Comparison of ENCODE assay signal across 16 cellular contexts in genomic region chr5:3118321-3118720, GRCh38.
"Had no signal": no experiment of that assay in that cellular context is flagged by ENCODE, and none has a peak within 500 bp of the region (broad histone marks: within the 10 kb centered on the region; RNA-seq: fewer than 3 reads in every experiment).

No MANE protein-coding gene starts in this region.

- H3K9me3 Mint-ChIP-seq: activated CD8-positive, alpha-beta T cell treated with anti-CD3 and anti-CD28 coated beads for 36 hours; stimulated activated naive CD8-positive, alpha-beta T cell treated with anti-CD3 and anti-CD28 coated beads, Interleukin-15, amount 100 ng/mL, for 72 hours had no signal

- H3K9me3 ChIP-seq: thoracic aorta had no signal

- H3K4me3 Mint-ChIP-seq: activated CD4-positive, alpha-beta T cell treated with anti-CD3 and anti-CD28 coated beads for 36 hours; activated CD8-positive, alpha-beta T cell treated with anti-CD3 and anti-CD28 coated beads for 36 hours; effector memory CD8-positive, alpha-beta T cell; natural killer cell; stimulated activated naive CD8-positive, alpha-beta T cell treated with anti-CD3 and anti-CD28 coated beads, Interleukin-15, amount 100 ng/mL, for 72 hours; T-cell had no signal

- H3K4me1 Mint-ChIP-seq: natural killer cell; stimulated activated naive CD8-positive, alpha-beta T cell treated with anti-CD3 and anti-CD28 coated beads, Interleukin-15, amount 100 ng/mL, for 72 hours; T-cell had no signal

- H3K36me3 Mint-ChIP-seq: T-cell had no signal

- H3K36me3 ChIP-seq: thoracic aorta had no signal

- DNase-seq: activated CD4-positive, alpha-beta T cell treated with anti-CD3 and anti-CD28 coated beads for 36 hours; activated CD8-positive, alpha-beta memory T cell treated with anti-CD3 and anti-CD28 coated beads, Interleukin-2, amount 50 U/mL, for 48 hours; activated CD8-positive, alpha-beta T cell treated with anti-CD3 and anti-CD28 coated beads for 36 hours; activated naive CD4-positive, alpha-beta T cell; central memory CD4-positive, alpha-beta T cell; cortex of kidney; effector memory CD8-positive, alpha-beta T cell; left colon; natural killer cell; stimulated activated CD4-positive, alpha-beta T cell treated with anti-CD3 and anti-CD28 coated beads, Interleukin-15, amount 100 ng/mL, for 24 hours; stimulated activated CD4-positive, alpha-beta T cell treated with anti-CD3 and anti-CD28 coated beads, Interleukin-4, amount 100 ng/mL, for 24 hours; stimulated activated naive CD8-positive, alpha-beta T cell treated with anti-CD3 and anti-CD28 coated beads, Interleukin-15, amount 100 ng/mL, for 72 hours; T-cell; T1000 had no signal

- H3K27ac Mint-ChIP-seq: activated CD4-positive, alpha-beta T cell treated with anti-CD3 and anti-CD28 coated beads for 36 hours; activated CD8-positive, alpha-beta T cell treated with anti-CD3 and anti-CD28 coated beads for 36 hours; effector memory CD8-positive, alpha-beta T cell; natural killer cell; stimulated activated naive CD8-positive, alpha-beta T cell treated with anti-CD3 and anti-CD28 coated beads, Interleukin-15, amount 100 ng/mL, for 72 hours; T-cell had no signal

- ATAC-seq: activated CD4-positive, alpha-beta T cell treated with anti-CD3 and anti-CD28 coated beads for 36 hours; activated CD8-positive, alpha-beta T cell treated with anti-CD3 and anti-CD28 coated beads for 36 hours; effector memory CD8-positive, alpha-beta T cell; left colon; natural killer cell; stimulated activated naive CD8-positive, alpha-beta T cell treated with anti-CD3 and anti-CD28 coated beads, Interleukin-15, amount 100 ng/mL, for 72 hours; T-cell had no signal

- H3K27ac ChIP-seq: hepatocyte, thoracic aorta had no signal

- H3K4me3 ChIP-seq: hepatocyte, thoracic aorta had no signal
